ENCODE assay signal across 8 cellular contexts in the genomic region with DNA sequence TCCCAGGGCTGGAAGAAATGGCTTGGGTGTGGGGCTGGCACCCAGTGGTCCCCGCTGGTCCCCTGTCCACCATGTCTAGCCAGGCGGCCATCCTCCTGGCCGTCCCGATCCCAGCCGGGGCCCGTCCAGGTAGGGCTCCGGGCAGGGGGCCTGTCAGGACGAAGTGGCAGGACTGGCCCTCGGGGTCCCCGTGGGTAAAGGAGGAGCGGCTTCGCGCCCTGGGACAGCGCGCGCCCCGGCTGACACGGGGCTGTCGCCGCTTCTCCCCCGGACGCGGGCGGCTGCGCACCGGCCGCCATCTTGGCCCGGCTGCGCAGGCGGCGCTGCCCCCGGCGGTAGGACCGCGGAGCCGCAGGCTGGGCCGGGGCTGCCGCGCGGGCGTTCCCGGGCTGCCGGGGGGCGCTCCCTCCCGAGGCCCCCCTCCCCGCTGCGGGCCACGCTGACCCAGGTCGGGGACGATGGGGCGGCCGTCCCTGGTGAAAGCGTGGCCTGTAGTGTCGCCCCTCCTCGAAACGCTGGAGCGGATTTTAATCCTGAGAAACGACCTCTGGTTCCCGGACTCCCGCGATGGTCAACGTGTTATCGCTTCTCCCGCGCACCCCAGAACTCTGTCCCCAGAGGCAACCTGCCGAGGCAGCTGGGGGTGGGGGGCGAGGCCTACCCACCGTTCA.
A peak's percentile ranks its signal among the peaks of the same experiment; 100 is the strongest.
DNase-seq lines count a peak whose midpoint lies in the region; ATAC-seq and TF ChIP-seq lines count a peak whose summit lies in the region.

No MANE protein-coding gene starts in this region.

- POLR2A ChIA-PET in naive thymus-derived CD4-positive, alpha-beta T cell (lab: Charles Lee), result interaction anchor here (1.2 to 9.4 kb wide), 3 partner anchors 11 to 19 kb away, joined by 3 to 113 read pairs (median 8); no protein-coding TSS in a partner anchor

- H3K36me3 Mint-ChIP-seq in naive thymus-derived CD4-positive, alpha-beta T cell, result no peaks in the 10 kb centered on the region

- in situ Hi-C loops in ACHN (cut with HindIII; ENCODE audit: low pct_ligation_motif_present, low pct_unique_long_range_greater_than_20kb, low sequenced_read_pairs), result no loop called here

- H3K4me3 ChIP-seq in esophagus muscularis mucosa, result peak overlapping the region; percentile 54 to 65 (median 58)
- H3K4me3 ChIP-seq in naive thymus-derived CD4-positive, alpha-beta T cell (ENCODE audit: low read length), result peak overlapping the region; percentile 57

- peak; percentile 43 for DNase-seq in ACHN
- DNase-seq in GM10266 (ENCODE audit: extremely low spot score), result peak; percentile 75
- DNase-seq in UCSD-AML1 (lab: John Stamatoyannopoulos, UW; ENCODE audit: unreplicated experiment), result peak; percentile 51
- DNase-seq in esophagus muscularis mucosa (ENCODE audit: extremely low spot score), result no peak
- DNase-seq in naive thymus-derived CD4-positive, alpha-beta T cell, result peak in 2 of 9 donors; percentile 31 to 56

- peaks cover 0 to 11% (median 0%) of the 10 kb centered on the region in 4 donors for H3K27me3 ChIP-seq in esophagus muscularis mucosa
- H3K27me3 ChIP-seq in naive thymus-derived CD4-positive, alpha-beta T cell (ENCODE audit: control insufficient read depth in 2 of 2, insufficient read depth in 2 of 2, low read length in 2 of 2), result no peaks in the 10 kb centered on the region

- TF ChIP-seq POLR2A in esophagus muscularis mucosa (IDR thresholded peaks at IDR 0.05; ENCODE audit: low read depth), result no peak

- no peaks in the 10 kb centered on the region for H3K9me3 ChIP-seq in esophagus muscularis mucosa
- no peaks in the 10 kb centered on the region for H3K9me3 ChIP-seq in naive thymus-derived CD4-positive, alpha-beta T cell (ENCODE audit: control insufficient read depth in 2 of 3, low read length in 3 of 3)

- peak overlapping the region; percentile 71 to 88 (median 78) for H3K4me3 Mint-ChIP-seq in naive thymus-derived CD4-positive, alpha-beta T cell

- H3K4me1 ChIP-seq in esophagus muscularis mucosa, result peaks cover 6 to 48% (median 29%) of the 10 kb centered on the region in 4 donors
- H3K4me1 ChIP-seq in naive thymus-derived CD4-positive, alpha-beta T cell (ENCODE audit: control insufficient read depth in 2 of 2, insufficient read depth in 2 of 2, low read length in 2 of 2), result peaks cover 0 to 4% of the 10 kb centered on the region in 2 donors

- H3K9me3 Mint-ChIP-seq in naive thymus-derived CD4-positive, alpha-beta T cell, result peaks cover 0 to 2% (median 0%) of the 10 kb centered on the region in 11 donors

- TF ChIP-seq EP300 in esophagus muscularis mucosa (IDR thresholded peaks at IDR 0.05), result no peak

- peak overlapping the region; percentile 80 to 83 (median 81) for H3K27ac ChIP-seq in esophagus muscularis mucosa (replicated peaks in 1 of 4)
- peak overlapping the region; percentile 67 for H3K27ac ChIP-seq in naive thymus-derived CD4-positive, alpha-beta T cell (ENCODE audit: low read depth, low read length)

- ATAC-seq in naive thymus-derived CD4-positive, alpha-beta T cell, result peak; percentile 74
- ATAC-seq in HG02970 (IDR thresholded peaks at IDR 0.05; ENCODE audit: low FRiP score, unreplicated experiment) (no peak), HG02610 (IDR thresholded peaks at IDR 0.05; ENCODE audit: unreplicated experiment) (no peak), HG03469 (IDR thresholded peaks at IDR 0.05; ENCODE audit: unreplicated experiment) (no peak)

- H3K27ac Mint-ChIP-seq in naive thymus-derived CD4-positive, alpha-beta T cell, result peak overlapping the region in 8 of 9 donors; percentile 42 to 79 (median 60)

- H3K36me3 ChIP-seq in esophagus muscularis mucosa, result no peaks in the 10 kb centered on the region
- no peaks in the 10 kb centered on the region for H3K36me3 ChIP-seq in naive thymus-derived CD4-positive, alpha-beta T cell (ENCODE audit: control insufficient read depth in 2 of 3, insufficient read depth in 3 of 3, low read length in 3 of 3)

- H3K4me1 Mint-ChIP-seq in naive thymus-derived CD4-positive, alpha-beta T cell, result peaks cover 0 to 23% (median 14%) of the 10 kb centered on the region in 7 donors

- WGBS in esophagus muscularis mucosa, result 2% methylated on average over 35 of the region's 68 CpGs

- peaks cover 0 to 3% (median 0%) of the 10 kb centered on the region in 5 donors for H3K27me3 Mint-ChIP-seq in naive thymus-derived CD4-positive, alpha-beta T cell

- TF ChIP-seq CTCF in GM10266 (IDR thresholded peaks at IDR 0.05; ENCODE audit: control insufficient read depth, insufficient read depth, low read depth, missing control alignments) (peak; percentile 38), esophagus muscularis mucosa (IDR thresholded peaks at IDR 0.05) (peak; percentile 45 to 68 (median 58))

- intact Hi-C loops in esophagus muscularis mucosa (cut with DNase I), result loop anchor here (5.0 to 10.0 kb wide), 3 partner anchors 146 to 426 kb away; no protein-coding TSS in a partner anchor
- intact Hi-C loops in naive thymus-derived CD4-positive, alpha-beta T cell (cut with micrococcal nuclease), result loop anchor here in 1 of 2 donors (1.0 to 2.0 kb wide), 2 partner anchors 11 to 109 kb away; no protein-coding TSS in a partner anchor

- CTCF ChIA-PET in naive thymus-derived CD4-positive, alpha-beta T cell (lab: Charles Lee), result interaction anchor here (0.6 kb wide), 1 partner anchor 299 kb away, joined by 3 read pairs; no protein-coding TSS in a partner anchor
